24 cellular contexts compared by ENCODE assay signal in the genomic region with DNA sequence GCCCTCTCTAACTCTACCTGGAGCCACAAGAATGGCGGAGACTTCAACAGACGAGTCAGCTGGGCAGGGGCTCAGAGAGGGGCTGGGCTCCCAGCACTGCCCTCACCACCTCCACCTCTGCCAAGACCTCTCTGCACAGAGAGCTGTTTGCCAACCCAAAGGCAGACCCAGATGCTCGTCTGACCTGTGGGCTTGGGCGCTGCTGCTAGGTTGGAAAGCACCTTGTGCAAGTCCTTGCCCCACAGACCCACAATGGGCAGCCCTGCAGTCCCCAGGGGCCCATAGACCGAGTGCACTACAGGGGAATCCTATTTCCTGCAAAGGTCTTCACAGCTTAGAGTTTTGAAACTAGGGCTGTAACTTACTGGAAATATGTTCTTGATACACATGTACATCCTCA.
"Had no signal": no experiment of that assay in that cellular context is flagged by ENCODE, and none has a peak within 500 bp of the region (broad histone marks: within the 10 kb centered on the region; RNA-seq: fewer than 3 reads in every experiment).

No MANE protein-coding gene starts in this region.

- H3K27me3 Mint-ChIP-seq: activated CD8-positive, alpha-beta T cell treated with anti-CD3 and anti-CD28 coated beads for 36 hours; natural killer cell treated with Interleukin-12 subunit alpha and Interleukin-12 subunit beta and Interleukin-15 and Interleukin-18, amount 100 ng/mL, for 72 hours; stimulated activated naive CD8-positive, alpha-beta T cell treated with anti-CD3 and anti-CD28 coated beads, Interleukin-15, Interleukin-2, amounts not matched to agents 100 ng/mL and 50 ng/mL, for 24 hours had no signal

- H3K36me3 ChIP-seq: colonic mucosa, prostate gland had no signal

- H3K9me3 Mint-ChIP-seq: activated CD8-positive, alpha-beta T cell treated with anti-CD3 and anti-CD28 coated beads for 36 hours; activated naive CD4-positive, alpha-beta T cell treated with anti-CD3 and anti-CD28 coated beads, Interleukin-2, amount 50 U/mL, for 72 hours; activated T-cell treated with anti-CD3 and anti-CD28 coated beads, Interleukin-2, amount 50 U/mL, for 4 hours; natural killer cell treated with Interleukin-12 subunit alpha and Interleukin-12 subunit beta and Interleukin-15 and Interleukin-18, amount 100 ng/mL, for 72 hours; T-helper 1 cell treated with Interleukin-12 subunit alpha and Interleukin-12 subunit beta and Interleukin-4 antibody, amounts not matched to agents 30 μg/mL and 1 μg/mL, for 36 hours had no signal

- DNase-seq: activated CD4-positive, alpha-beta T cell treated with anti-CD3 and anti-CD28 coated beads for 48 hours; activated CD8-positive, alpha-beta T cell treated with anti-CD3 and anti-CD28 coated beads for 36 hours; activated effector memory CD4-positive, alpha-beta T cell treated with anti-CD3 and anti-CD28 coated beads, Interleukin-2, amount 50 U/mL, for 16 hours; activated T-cell treated with anti-CD3 and anti-CD28 coated beads, Interleukin-2, amount 50 U/mL, for 4 hours; amniotic stem cell; body of pancreas; caudate nucleus; colonic mucosa; hypothalamus; left ventricle myocardium superior; mesenchymal stem cell; occipital lobe; right cardiac atrium; stimulated activated CD4-positive, alpha-beta T cell treated with anti-CD3 and anti-CD28 coated beads, Interleukin-15, amount 100 ng/mL, for 24 hours; stimulated activated CD4-positive, alpha-beta T cell treated with anti-CD3 and anti-CD28 coated beads, Interleukin-4, amount 100 ng/mL, for 4 hours; stimulated activated CD8-positive, alpha-beta memory T cell treated with anti-CD3 and anti-CD28 coated beads, Interleukin-4, amount 100 ng/mL, for 48 hours; testis had no signal

- H3K27ac Mint-ChIP-seq: activated CD8-positive, alpha-beta T cell treated with anti-CD3 and anti-CD28 coated beads for 36 hours; activated naive CD4-positive, alpha-beta T cell treated with anti-CD3 and anti-CD28 coated beads, Interleukin-2, amount 50 U/mL, for 72 hours; natural killer cell treated with Interleukin-12 subunit alpha and Interleukin-12 subunit beta and Interleukin-15 and Interleukin-18, amount 100 ng/mL, for 72 hours; stimulated activated naive CD8-positive, alpha-beta T cell treated with anti-CD3 and anti-CD28 coated beads, Interleukin-15, Interleukin-2, amounts not matched to agents 100 ng/mL and 50 ng/mL, for 24 hours; T-helper 1 cell treated with Interleukin-12 subunit alpha and Interleukin-12 subunit beta and Interleukin-4 antibody, amounts not matched to agents 30 μg/mL and 1 μg/mL, for 36 hours had no signal

- H3K27ac ChIP-seq: colonic mucosa, esophagus muscularis mucosa, prostate gland, testis had no signal

- H3K9me3 ChIP-seq: body of pancreas, colonic mucosa, esophagus muscularis mucosa, prostate gland, testis had no signal

- H3K4me3 ChIP-seq: body of pancreas, colonic mucosa, esophagus muscularis mucosa, prostate gland, skin epidermis, testis had no signal

- H3K4me3 Mint-ChIP-seq: activated CD8-positive, alpha-beta T cell treated with anti-CD3 and anti-CD28 coated beads for 36 hours; activated T-cell treated with anti-CD3 and anti-CD28 coated beads, Interleukin-2, amount 50 U/mL, for 4 hours; natural killer cell treated with Interleukin-12 subunit alpha and Interleukin-12 subunit beta and Interleukin-15 and Interleukin-18, amount 100 ng/mL, for 72 hours; stimulated activated naive CD8-positive, alpha-beta T cell treated with anti-CD3 and anti-CD28 coated beads, Interleukin-15, Interleukin-2, amounts not matched to agents 100 ng/mL and 50 ng/mL, for 24 hours; T-helper 1 cell treated with Interleukin-12 subunit alpha and Interleukin-12 subunit beta and Interleukin-4 antibody, amounts not matched to agents 30 μg/mL and 1 μg/mL, for 36 hours had no signal

- H3K27me3 ChIP-seq: body of pancreas, colonic mucosa, esophagus muscularis mucosa, testis had no signal

- ATAC-seq: activated CD8-positive, alpha-beta T cell treated with anti-CD3 and anti-CD28 coated beads for 36 hours; activated naive CD4-positive, alpha-beta T cell treated with anti-CD3 and anti-CD28 coated beads, Interleukin-2, amount 50 U/mL, for 72 hours; activated T-cell treated with anti-CD3 and anti-CD28 coated beads, Interleukin-2, amount 50 U/mL, for 4 hours; body of pancreas; left ventricle myocardium superior; natural killer cell treated with Interleukin-12 subunit alpha and Interleukin-12 subunit beta and Interleukin-15 and Interleukin-18, amount 100 ng/mL, for 72 hours had no signal

- H3K4me1 ChIP-seq: colonic mucosa, prostate gland, testis had no signal
